Comparison of ENCODE assay signal across 39 cellular contexts in the genomic region with DNA sequence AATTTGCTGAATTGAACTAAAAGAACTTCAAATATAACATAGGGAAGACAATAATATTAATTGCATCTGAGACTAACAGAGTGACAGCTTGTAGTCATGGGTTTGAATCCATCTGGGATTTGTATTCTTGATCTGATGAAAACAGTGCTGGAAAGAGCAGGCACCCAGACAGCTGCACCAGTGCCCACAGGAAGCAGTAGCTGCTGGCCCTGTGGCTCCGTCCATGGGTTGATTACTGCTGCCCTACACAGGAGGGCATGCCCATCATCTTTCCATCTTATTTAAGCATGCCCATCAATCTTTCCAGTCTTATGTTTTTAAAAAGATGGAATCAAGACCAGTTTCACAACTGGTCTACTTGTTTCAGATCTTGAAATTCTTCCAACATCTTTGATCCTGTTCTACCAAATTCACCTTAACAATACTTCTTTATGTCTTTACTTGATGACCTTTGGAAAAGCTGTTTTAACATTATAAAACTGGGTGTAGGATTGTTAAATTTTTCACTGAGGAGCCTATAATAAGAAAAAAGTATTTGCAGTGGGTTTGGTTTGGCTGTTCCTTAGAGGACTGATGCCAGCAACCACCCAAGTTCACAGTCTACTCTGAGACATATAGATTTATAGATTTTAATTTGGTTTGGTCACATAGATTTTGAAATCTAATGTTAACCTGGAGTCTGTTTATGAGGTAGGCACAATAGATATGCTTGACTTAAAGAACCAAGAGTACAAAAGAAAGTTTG. TPM values are rescaled to one million over a fixed set of nuclear protein-coding genes. Genes with fewer than 3 reads are reported as not detected.
"Had no signal": no experiment of that assay in that cellular context is flagged by ENCODE, and none has a peak within 500 bp of the region (broad histone marks: within the 10 kb centered on the region; RNA-seq: fewer than 3 reads in every experiment).

No MANE protein-coding gene starts in this region.

- H3K27ac Mint-ChIP-seq: activated B cell treated with CpG ODN at 0.5 μM for 24 hours; activated CD4-positive, alpha-beta memory T cell treated with anti-CD3 and anti-CD28 coated beads for 36 hours; activated CD8-positive, alpha-beta memory T cell treated with anti-CD3 and anti-CD28 coated beads, Interleukin-2, amount 10 ng/mL, durations not matched to agents 7 days and 5 days; activated CD8-positive, alpha-beta T cell treated with anti-CD3 and anti-CD28 coated beads, Interleukin-2, amount 10 ng/mL, durations not matched to agents 7 days and 5 days; activated naive CD4-positive, alpha-beta T cell treated with anti-CD3 and anti-CD28 coated beads for 36 hours; activated naive CD4-positive, alpha-beta T cell treated with anti-CD3 and anti-CD28 coated beads, Interleukin-2, amount 50 U/mL, for 24 hours; activated naive CD8-positive, alpha-beta T cell treated with anti-CD3 and anti-CD28 coated beads for 36 hours; activated naive CD8-positive, alpha-beta T cell treated with anti-CD3 and anti-CD28 coated beads, Interleukin-2, amount 50 U/mL, for 24 hours; activated T-helper 1 cell treated with anti-CD3 and anti-CD28 coated beads, Interleukin-12 subunit alpha, Interleukin-12 subunit beta, Interleukin-2, Interleukin-4 antibody, amounts not matched to agents 30 ng/mL and 10 ng/mL and 1 ng/mL, durations not matched to agents 14 hours and 24 hours and 36 hours; activated T-helper 2 cell treated with anti-CD3 and anti-CD28 coated beads, Interferon-gamma antibody, Interleukin-2, Interleukin-4, amounts not matched to agents 10 μg/mL and 5 μg/mL and 100 μg/mL, durations not matched to agents 14 hours and 24 hours and 36 hours; dendritic cell treated with granulocyte-macrophage colony-stimulating factor and Interleukin-4, amounts not matched to agents 40 ng/mL and 50 ng/mL, for 4 days; T-helper 17 cell; T-helper 2 cell treated with Interferon-gamma antibody and Interleukin-4, amounts not matched to agents 5 μg/mL and 100 μg/mL, for 36 hours had no signal

- H3K27me3 Mint-ChIP-seq: activated B cell treated with CpG ODN at 0.5 μM for 24 hours; activated naive CD8-positive, alpha-beta T cell treated with anti-CD3 and anti-CD28 coated beads, Interleukin-2, amount 50 U/mL, for 24 hours; dendritic cell treated with granulocyte-macrophage colony-stimulating factor and Interleukin-4, amounts not matched to agents 40 ng/mL and 50 ng/mL, for 4 days had no signal

- H3K9me3 ChIP-seq: adrenal gland, body of pancreas, esophagus squamous epithelium, gastroesophageal sphincter had no signal

- H3K9me3 Mint-ChIP-seq: activated B cell treated with CpG ODN at 0.5 μM for 24 hours; activated CD4-positive, alpha-beta memory T cell treated with anti-CD3 and anti-CD28 coated beads for 36 hours; activated naive CD4-positive, alpha-beta T cell treated with anti-CD3 and anti-CD28 coated beads for 36 hours; activated naive CD4-positive, alpha-beta T cell treated with anti-CD3 and anti-CD28 coated beads, Interleukin-2, amount 50 U/mL, for 24 hours; activated naive CD8-positive, alpha-beta T cell treated with anti-CD3 and anti-CD28 coated beads for 36 hours; activated naive CD8-positive, alpha-beta T cell treated with anti-CD3 and anti-CD28 coated beads, Interleukin-2, amount 50 U/mL, for 24 hours; activated T-helper 1 cell treated with anti-CD3 and anti-CD28 coated beads, Interleukin-12 subunit alpha, Interleukin-12 subunit beta, Interleukin-2, Interleukin-4 antibody, amounts not matched to agents 30 ng/mL and 10 ng/mL and 1 ng/mL, durations not matched to agents 14 hours and 24 hours and 36 hours; activated T-helper 2 cell treated with anti-CD3 and anti-CD28 coated beads, Interferon-gamma antibody, Interleukin-2, Interleukin-4, amounts not matched to agents 10 μg/mL and 5 μg/mL and 100 μg/mL, durations not matched to agents 14 hours and 24 hours and 36 hours; dendritic cell treated with granulocyte-macrophage colony-stimulating factor and Interleukin-4, amounts not matched to agents 40 ng/mL and 50 ng/mL, for 4 days; T-helper 2 cell treated with Interferon-gamma antibody and Interleukin-4, amounts not matched to agents 5 μg/mL and 100 μg/mL, for 36 hours had no signal

- H3K4me3 ChIP-seq: adrenal gland, body of pancreas, dorsolateral prefrontal cortex, esophagus squamous epithelium, gastroesophageal sphincter had no signal

- H3K36me3 ChIP-seq: adrenal gland, esophagus squamous epithelium, gastroesophageal sphincter, WERI-Rb-1 had no signal

- H3K27me3 ChIP-seq: adrenal gland, body of pancreas, dorsolateral prefrontal cortex, esophagus squamous epithelium, gastroesophageal sphincter had no signal

- H3K4me1 Mint-ChIP-seq: activated B cell treated with CpG ODN at 0.5 μM for 24 hours; activated CD8-positive, alpha-beta memory T cell treated with anti-CD3 and anti-CD28 coated beads, Interleukin-2, amount 10 ng/mL, durations not matched to agents 7 days and 5 days; activated naive CD4-positive, alpha-beta T cell treated with anti-CD3 and anti-CD28 coated beads, Interleukin-2, amount 50 U/mL, for 24 hours; activated naive CD8-positive, alpha-beta T cell treated with anti-CD3 and anti-CD28 coated beads for 36 hours; activated naive CD8-positive, alpha-beta T cell treated with anti-CD3 and anti-CD28 coated beads, Interleukin-2, amount 50 U/mL, for 24 hours; T-helper 17 cell had no signal

- DNase-seq: activated B cell treated with CpG ODN at 0.5 μM for 24 hours; activated CD4-positive, alpha-beta memory T cell treated with anti-CD3 and anti-CD28 coated beads for 36 hours; activated CD4-positive, alpha-beta T cell treated with anti-CD3 and anti-CD28 coated beads for 48 hours; activated CD8-positive, alpha-beta memory T cell treated with anti-CD3 and anti-CD28 coated beads, Interleukin-2, amount 10 ng/mL, durations not matched to agents 7 days and 5 days; activated CD8-positive, alpha-beta memory T cell treated with anti-CD3 and anti-CD28 coated beads, Interleukin-2, amount 50 U/mL, for 4 hours; activated CD8-positive, alpha-beta T cell treated with anti-CD3 and anti-CD28 coated beads, Interleukin-2, amount 10 ng/mL, durations not matched to agents 7 days and 5 days; activated effector memory CD4-positive, alpha-beta T cell treated with anti-CD3 and anti-CD28 coated beads, Interleukin-2, amount 50 U/mL, for 16 hours; activated naive CD4-positive, alpha-beta T cell treated with anti-CD3 and anti-CD28 coated beads for 36 hours; activated naive CD8-positive, alpha-beta T cell treated with anti-CD3 and anti-CD28 coated beads for 36 hours; activated naive CD8-positive, alpha-beta T cell treated with anti-CD3 and anti-CD28 coated beads, Interleukin-2, amount 50 U/mL, for 24 hours; activated T-cell treated with anti-CD3 and anti-CD28 coated beads, Interleukin-2, amount 50 U/mL, for 1 hour; activated T-cell treated with anti-CD3 and anti-CD28 coated beads, Interleukin-2, amount 50 U/mL, for 48 hours; adrenal gland; amygdala; aorta; body of pancreas; caudate nucleus; dorsolateral prefrontal cortex; effector memory CD4-positive, alpha-beta T cell; erythroblast; esophagus squamous epithelium; foreskin melanocyte; head of caudate nucleus; T-helper 1 cell; T-helper 17 cell; T1000; WERI-Rb-1 had no signal

- H3K27ac ChIP-seq: adrenal gland, body of pancreas, dorsolateral prefrontal cortex, esophagus squamous epithelium, gastroesophageal sphincter, WERI-Rb-1 had no signal

- H3K4me3 Mint-ChIP-seq: activated B cell treated with CpG ODN at 0.5 μM for 24 hours; activated CD4-positive, alpha-beta memory T cell treated with anti-CD3 and anti-CD28 coated beads for 36 hours; activated CD8-positive, alpha-beta memory T cell treated with anti-CD3 and anti-CD28 coated beads, Interleukin-2, amount 10 ng/mL, durations not matched to agents 7 days and 5 days; activated CD8-positive, alpha-beta T cell treated with anti-CD3 and anti-CD28 coated beads, Interleukin-2, amount 10 ng/mL, durations not matched to agents 7 days and 5 days; activated naive CD4-positive, alpha-beta T cell treated with anti-CD3 and anti-CD28 coated beads for 36 hours; activated naive CD4-positive, alpha-beta T cell treated with anti-CD3 and anti-CD28 coated beads, Interleukin-2, amount 50 U/mL, for 24 hours; activated naive CD8-positive, alpha-beta T cell treated with anti-CD3 and anti-CD28 coated beads for 36 hours; activated naive CD8-positive, alpha-beta T cell treated with anti-CD3 and anti-CD28 coated beads, Interleukin-2, amount 50 U/mL, for 24 hours; activated T-helper 1 cell treated with anti-CD3 and anti-CD28 coated beads, Interleukin-12 subunit alpha, Interleukin-12 subunit beta, Interleukin-2, Interleukin-4 antibody, amounts not matched to agents 30 ng/mL and 10 ng/mL and 1 ng/mL, durations not matched to agents 14 hours and 24 hours and 36 hours; dendritic cell treated with granulocyte-macrophage colony-stimulating factor and Interleukin-4, amounts not matched to agents 40 ng/mL and 50 ng/mL, for 4 days; T-helper 17 cell; T-helper 2 cell treated with Interferon-gamma antibody and Interleukin-4, amounts not matched to agents 5 μg/mL and 100 μg/mL, for 36 hours had no signal

- H3K4me1 ChIP-seq: adrenal gland, body of pancreas, esophagus squamous epithelium, gastroesophageal sphincter had no signal

- ATAC-seq: activated CD4-positive, CD25-positive, alpha-beta regulatory T cell treated with anti-CD3 and anti-CD28 coated beads, Interleukin-2, amount 50 U/mL, for 24 hours; activated CD8-positive, alpha-beta memory T cell treated with anti-CD3 and anti-CD28 coated beads, Interleukin-2, amount 10 ng/mL, durations not matched to agents 7 days and 5 days; activated CD8-positive, alpha-beta T cell treated with anti-CD3 and anti-CD28 coated beads, Interleukin-2, amount 10 ng/mL, durations not matched to agents 7 days and 5 days; activated naive CD8-positive, alpha-beta T cell treated with anti-CD3 and anti-CD28 coated beads, Interleukin-2, amount 50 U/mL, for 24 hours; body of pancreas; gastroesophageal sphincter; T-helper 17 cell had no signal

- H3K36me3 Mint-ChIP-seq: activated CD4-positive, alpha-beta memory T cell treated with anti-CD3 and anti-CD28 coated beads for 36 hours; activated CD8-positive, alpha-beta memory T cell treated with anti-CD3 and anti-CD28 coated beads, Interleukin-2, amount 10 ng/mL, durations not matched to agents 7 days and 5 days; activated naive CD4-positive, alpha-beta T cell treated with anti-CD3 and anti-CD28 coated beads, Interleukin-2, amount 50 U/mL, for 24 hours; activated naive CD8-positive, alpha-beta T cell treated with anti-CD3 and anti-CD28 coated beads for 36 hours had no signal

RNA-seq across cellular contexts. Expression of a gene that starts 0.8 kb away (rescaled TPM):
- total RNA-seq: activated B cell treated with CpG ODN at 0.5 μM for 24 hours; activated CD4-positive, alpha-beta memory T cell treated with anti-CD3 and anti-CD28 coated beads for 36 hours; activated CD8-positive, alpha-beta memory T cell treated with anti-CD3 and anti-CD28 coated beads for 36 hours; activated CD8-positive, alpha-beta memory T cell treated with anti-CD3 and anti-CD28 coated beads, Interleukin-2, amount 10 ng/mL, durations not matched to agents 7 days and 5 days; activated CD8-positive, alpha-beta T cell treated with anti-CD3 and anti-CD28 coated beads, Interleukin-2, amount 10 ng/mL, durations not matched to agents 7 days and 5 days; activated naive CD4-positive, alpha-beta T cell treated with anti-CD3 and anti-CD28 coated beads for 36 hours; activated naive CD8-positive, alpha-beta T cell treated with anti-CD3 and anti-CD28 coated beads for 36 hours; activated T-helper 1 cell treated with anti-CD3 and anti-CD28 coated beads, Interleukin-12 subunit alpha, Interleukin-12 subunit beta, Interleukin-2, Interleukin-4 antibody, amounts not matched to agents 30 ng/mL and 10 ng/mL and 1 ng/mL, durations not matched to agents 14 hours and 24 hours and 36 hours; activated T-helper 2 cell treated with anti-CD3 and anti-CD28 coated beads, Interferon-gamma antibody, Interleukin-2, Interleukin-4, amounts not matched to agents 10 μg/mL and 5 μg/mL and 100 μg/mL, durations not matched to agents 14 hours and 24 hours and 36 hours; adrenal gland; body of pancreas; chondrocyte; dorsolateral prefrontal cortex; fibroblast of lung; fibroblast of villous mesenchyme; glomerular endothelial cell; T-helper 17 cell had no signal
- polyA plus RNA-seq: adrenal gland, fibroblast of lung had no signal

RNA-seq across cellular contexts. Expression of a gene that starts 36.7 kb away (rescaled TPM):
- total RNA-seq: activated B cell treated with CpG ODN at 0.5 μM for 24 hours; activated CD4-positive, alpha-beta memory T cell treated with anti-CD3 and anti-CD28 coated beads for 36 hours; activated CD8-positive, alpha-beta memory T cell treated with anti-CD3 and anti-CD28 coated beads for 36 hours; activated CD8-positive, alpha-beta memory T cell treated with anti-CD3 and anti-CD28 coated beads, Interleukin-2, amount 10 ng/mL, durations not matched to agents 7 days and 5 days; activated CD8-positive, alpha-beta T cell treated with anti-CD3 and anti-CD28 coated beads, Interleukin-2, amount 10 ng/mL, durations not matched to agents 7 days and 5 days; activated naive CD4-positive, alpha-beta T cell treated with anti-CD3 and anti-CD28 coated beads for 36 hours; activated naive CD8-positive, alpha-beta T cell treated with anti-CD3 and anti-CD28 coated beads for 36 hours; activated T-helper 1 cell treated with anti-CD3 and anti-CD28 coated beads, Interleukin-12 subunit alpha, Interleukin-12 subunit beta, Interleukin-2, Interleukin-4 antibody, amounts not matched to agents 30 ng/mL and 10 ng/mL and 1 ng/mL, durations not matched to agents 14 hours and 24 hours and 36 hours; activated T-helper 2 cell treated with anti-CD3 and anti-CD28 coated beads, Interferon-gamma antibody, Interleukin-2, Interleukin-4, amounts not matched to agents 10 μg/mL and 5 μg/mL and 100 μg/mL, durations not matched to agents 14 hours and 24 hours and 36 hours; aorta; body of pancreas; chondrocyte; dorsolateral prefrontal cortex; esophagus squamous epithelium; fibroblast of lung; fibroblast of villous mesenchyme; gastroesophageal sphincter; glomerular endothelial cell; T-helper 17 cell had no signal
- polyA plus RNA-seq: adrenal gland, fibroblast of lung had no signal
